In genomic region chr16:57736419-57737281, GRCh38 we compare ENCODE assay signal across 1 cellular context.
TF ChIP-seq lines count a peak whose summit lies in the region.

No MANE protein-coding gene starts in this region.

TF ChIP-seq in HepG2, 621 proteins besides CTCF, POLR2A, EP300 and RAD21 (continued from another document and continues in another):
- TF ChIP-seq THAP9 (CRISPR knock-in tag; IDR thresholded peaks at IDR 0.05; ENCODE audit: borderline replicate concordance), result no peak
- TF ChIP-seq XBP1 (CRISPR knock-in tag; IDR thresholded peaks at IDR 0.05), result 0 out of 2 replicates have a peak, but pooled peaks have one; percentile 47
- TF ChIP-seq SKI (IDR thresholded peaks at IDR 0.05; ENCODE audit: partially characterized antibody), result no peak
- TF ChIP-seq ARNTL (CRISPR knock-in tag; IDR thresholded peaks at IDR 0.05), result 0 out of 2 replicates have a peak, but pooled peaks have one; percentile 29
- TF ChIP-seq ATF2 (CRISPR knock-in tag; IDR thresholded peaks at IDR 0.05), result peak; percentile 98
- TF ChIP-seq CBX1 (IDR thresholded peaks at IDR 0.05; ENCODE audit: low read depth), result peak; percentile 40
- TF ChIP-seq ZNF329 (CRISPR knock-in tag; IDR thresholded peaks at IDR 0.05; ENCODE audit: low read depth), result no peak
- TF ChIP-seq NFYB (CRISPR knock-in tag; IDR thresholded peaks at IDR 0.05), result peak; percentile 31; the same call in 1 of the 2 replicates
- no peak for TF ChIP-seq E2F5 (CRISPR knock-in tag; conservative IDR thresholded peaks at IDR 0.05)
- TF ChIP-seq FOXA1 (IDR thresholded peaks at IDR 0.05), result no peak
- TF ChIP-seq FOXA1 (CRISPR knock-in tag; IDR thresholded peaks at IDR 0.05), result peak; percentile 80
- no peak for TF ChIP-seq ZBTB42 (CRISPR knock-in tag; IDR thresholded peaks at IDR 0.05)
- 0 out of 2 replicates have a peak, but pooled peaks have one; percentile 27 for TF ChIP-seq ZNF704 (CRISPR knock-in tag; IDR thresholded peaks at IDR 0.05; ENCODE audit: borderline replicate concordance)
- peak; percentile 32 for TF ChIP-seq GATAD2A (CRISPR knock-in tag; IDR thresholded peaks at IDR 0.05)
- TF ChIP-seq TP53 (CRISPR knock-in tag; conservative IDR thresholded peaks at IDR 0.05), result 0 out of 2 replicates have a peak, but pooled peaks have one; percentile 50
- peak; percentile 72; the same call in 1 of the 2 replicates for TF ChIP-seq MXD1 (CRISPR knock-in tag; IDR thresholded peaks at IDR 0.05)
- TF ChIP-seq ZMYM4 (CRISPR knock-in tag; IDR thresholded peaks at IDR 0.05), result no peak; the same call in 1 of the 2 replicates
- 0 out of 2 replicates have a peak, but pooled peaks have one; percentile 26 for TF ChIP-seq ZNF639 (CRISPR knock-in tag; conservative IDR thresholded peaks at IDR 0.05)
- TF ChIP-seq ZNF710 (CRISPR knock-in tag; IDR thresholded peaks at IDR 0.05; ENCODE audit: borderline replicate concordance), result peak; percentile 69; the same call in 1 of the 2 replicates
- TF ChIP-seq ATF4 (CRISPR knock-in tag; IDR thresholded peaks at IDR 0.05), result peak in 1 of 2 experiments; percentile 93; a peak in 2 of 4 replicates
- no peak for TF ChIP-seq ZNF280B (CRISPR knock-in tag; IDR thresholded peaks at IDR 0.05; ENCODE audit: borderline replicate concordance)
- no peak for TF ChIP-seq ZBTB1 (CRISPR knock-in tag; IDR thresholded peaks at IDR 0.05; ENCODE audit: borderline replicate concordance)
- TF ChIP-seq ZFAT (CRISPR knock-in tag; conservative IDR thresholded peaks at IDR 0.05), result no peak
- TF ChIP-seq HOXA7 (CRISPR knock-in tag; IDR thresholded peaks at IDR 0.05), result no peak
- TF ChIP-seq SNAPC2 (CRISPR knock-in tag; IDR thresholded peaks at IDR 0.05), result no peak
- peak; percentile 71 for TF ChIP-seq DMAP1 (CRISPR knock-in tag; IDR thresholded peaks at IDR 0.05)
- TF ChIP-seq ZNF614 (CRISPR knock-in tag; IDR thresholded peaks at IDR 0.05; ENCODE audit: borderline replicate concordance), result 0 out of 2 replicates have a peak, but pooled peaks have one; percentile 28
- TF ChIP-seq HNF4G (IDR thresholded peaks at IDR 0.05; ENCODE audit: borderline replicate concordance, low read depth, low read length), result no peak
- TF ChIP-seq HNF4G (CRISPR knock-in tag; IDR thresholded peaks at IDR 0.05; ENCODE audit: borderline replicate concordance, low read depth), result no peak
- TF ChIP-seq PHF8 (CRISPR knock-in tag; IDR thresholded peaks at IDR 0.05), result no peak; the same call in 1 of the 2 replicates
- TF ChIP-seq CEBPG (CRISPR knock-in tag; IDR thresholded peaks at IDR 0.05), result peak; percentile 52; the same call in 1 of the 2 replicates
- peak; percentile 72; the same call in 1 of the 2 replicates for TF ChIP-seq CEBPB (IDR thresholded peaks at IDR 0.05; ENCODE audit: borderline replicate concordance, low read depth, low read length)
- TF ChIP-seq HDAC2 (CRISPR knock-in tag; IDR thresholded peaks at IDR 0.05), result peak; percentile 40; the same call in 1 of the 2 replicates
- TF ChIP-seq ZNF557 (CRISPR knock-in tag; IDR thresholded peaks at IDR 0.05), result no peak; the same call in 1 of the 2 replicates
- no peak for TF ChIP-seq ZNF44 (CRISPR knock-in tag; IDR thresholded peaks at IDR 0.05)
- peak; percentile 58; the same call in 1 of the 2 replicates for TF ChIP-seq PHF21A (CRISPR knock-in tag; IDR thresholded peaks at IDR 0.05)
- TF ChIP-seq DDIT3 (CRISPR knock-in tag; IDR thresholded peaks at IDR 0.05), result no peak
- 0 out of 2 replicates have a peak, but pooled peaks have one; percentile 60 for TF ChIP-seq POGK (CRISPR knock-in tag; conservative IDR thresholded peaks at IDR 0.05)
- no peak for TF ChIP-seq WIZ (CRISPR knock-in tag; IDR thresholded peaks at IDR 0.05)
- TF ChIP-seq ZNF782 (CRISPR knock-in tag; IDR thresholded peaks at IDR 0.05; ENCODE audit: borderline replicate concordance), result no peak
- no peak for TF ChIP-seq ZNF577 (CRISPR knock-in tag; IDR thresholded peaks at IDR 0.05; ENCODE audit: borderline replicate concordance, low read depth)
- 0 out of 2 replicates have a peak, but pooled peaks have one; percentile 19 for TF ChIP-seq ERF (CRISPR knock-in tag; IDR thresholded peaks at IDR 0.05)
- TF ChIP-seq ZNF160 (CRISPR knock-in tag; IDR thresholded peaks at IDR 0.05), result 0 out of 2 replicates have a peak, but pooled peaks have one; percentile 43
- TF ChIP-seq KDM5B (CRISPR knock-in tag; IDR thresholded peaks at IDR 0.05; ENCODE audit: borderline replicate concordance), result 0 out of 2 replicates have a peak, but pooled peaks have one; percentile 1
- TF ChIP-seq SNAPC5 (CRISPR knock-in tag; IDR thresholded peaks at IDR 0.05; ENCODE audit: borderline replicate concordance), result no peak
- TF ChIP-seq ZNF451 (CRISPR knock-in tag; IDR thresholded peaks at IDR 0.05), result no peak
- TF ChIP-seq ZNF781 (CRISPR knock-in tag; IDR thresholded peaks at IDR 0.05; ENCODE audit: borderline replicate concordance, not compliant biosample characterization), result no peak
- no peak for TF ChIP-seq ETV5 (CRISPR knock-in tag; IDR thresholded peaks at IDR 0.05; ENCODE audit: borderline replicate concordance)
- TF ChIP-seq ELF3 (CRISPR knock-in tag; IDR thresholded peaks at IDR 0.05), result peak; percentile 34; the same call in 1 of the 2 replicates
- TF ChIP-seq FOXM1 (CRISPR knock-in tag; IDR thresholded peaks at IDR 0.05), result no peak
- peak; percentile 46 for TF ChIP-seq TBL1XR1 (IDR thresholded peaks at IDR 0.05; ENCODE audit: borderline replicate concordance, low read length, partially characterized antibody)
